ENCODE assay signal across 23 cellular contexts in the genomic region with DNA sequence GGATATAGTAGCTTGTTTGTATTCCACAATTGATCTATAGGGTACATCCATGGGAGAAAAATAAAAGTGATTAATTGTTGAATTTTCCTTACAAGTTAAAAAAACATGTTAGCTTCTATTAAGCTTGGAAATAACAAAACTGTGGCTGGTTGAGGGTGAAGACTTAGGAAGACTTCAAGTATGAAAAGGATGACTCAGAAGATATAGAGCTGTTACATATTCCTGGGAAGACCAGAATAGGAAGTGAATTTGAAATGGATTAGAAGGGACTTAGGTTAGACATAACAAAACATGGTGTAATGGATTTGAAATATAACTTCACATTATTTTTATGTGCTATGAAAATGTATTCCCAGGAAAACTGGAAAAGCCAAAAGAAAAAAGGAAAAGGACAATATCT.
"Had no signal": no experiment of that assay in that cellular context is flagged by ENCODE, and none has a peak within 500 bp of the region (broad histone marks: within the 10 kb centered on the region; RNA-seq: fewer than 3 reads in every experiment).

No MANE protein-coding gene starts in this region.

- H3K9me3 ChIP-seq: lower lobe of right lung, neutrophil, pancreas, psoas muscle, right atrium auricular region, suprapubic skin, transverse colon had no signal

- H3K4me3 Mint-ChIP-seq: activated naive CD8-positive, alpha-beta T cell; activated T-helper 17 cell treated with anti-CD3 and anti-CD28 coated beads, Interleukin-2, amount 50 U/mL, for 72 hours; natural killer cell treated with Interleukin-12 subunit alpha and Interleukin-12 subunit beta and Interleukin-15 and Interleukin-18, amount 100 ng/mL, for 72 hours; stimulated activated naive CD8-positive, alpha-beta T cell treated with anti-CD3 and anti-CD28 coated beads, Interleukin-15, amount 100 ng/mL, for 72 hours had no signal

- H3K4me1 Mint-ChIP-seq: activated T-helper 17 cell treated with anti-CD3 and anti-CD28 coated beads, Interleukin-2, amount 50 U/mL, for 72 hours; stimulated activated naive CD8-positive, alpha-beta T cell treated with anti-CD3 and anti-CD28 coated beads, Interleukin-15, amount 100 ng/mL, for 72 hours had no signal

- H3K4me3 ChIP-seq: cardiac muscle cell, lower lobe of right lung, pancreas, psoas muscle, right atrium auricular region, suprapubic skin, transverse colon had no signal

- H3K4me1 ChIP-seq: lower lobe of right lung, pancreas, psoas muscle, right atrium auricular region, suprapubic skin, transverse colon had no signal

- H3K27me3 ChIP-seq: cardiac muscle cell, neutrophil, right atrium auricular region, suprapubic skin, transverse colon had no signal

- H3K9me3 Mint-ChIP-seq: stimulated activated naive CD8-positive, alpha-beta T cell treated with anti-CD3 and anti-CD28 coated beads, Interleukin-15, amount 100 ng/mL, for 72 hours had no signal

- H3K36me3 ChIP-seq: cardiac muscle cell, lower lobe of right lung, neutrophil, pancreas, right atrium auricular region, suprapubic skin, transverse colon, WERI-Rb-1 had no signal

- H3K27me3 Mint-ChIP-seq: activated naive CD8-positive, alpha-beta T cell; activated T-helper 17 cell treated with anti-CD3 and anti-CD28 coated beads, Interleukin-2, amount 50 U/mL, for 72 hours; natural killer cell treated with Interleukin-12 subunit alpha and Interleukin-12 subunit beta and Interleukin-15 and Interleukin-18, amount 100 ng/mL, for 72 hours; stimulated activated naive CD8-positive, alpha-beta T cell treated with anti-CD3 and anti-CD28 coated beads, Interleukin-15, amount 100 ng/mL, for 72 hours had no signal

- H3K36me3 Mint-ChIP-seq: activated naive CD8-positive, alpha-beta T cell; natural killer cell treated with Interleukin-12 subunit alpha and Interleukin-12 subunit beta and Interleukin-15 and Interleukin-18, amount 100 ng/mL, for 72 hours had no signal

- DNase-seq: activated CD4-positive, alpha-beta T cell treated with anti-CD3 and anti-CD28 coated beads, Interleukin-2, amount 50 U/mL, for 1 hour; activated CD4-positive, CD25-positive, alpha-beta regulatory T cell treated with anti-CD3 and anti-CD28 coated beads, Interleukin-2, amount 50 U/mL, for 72 hours; activated T-cell treated with anti-CD3 and anti-CD28 coated beads, Interleukin-2, amount 50 U/mL, for 1 hour; amniotic stem cell; effector CD4-positive, alpha-beta T cell; erythroblast; foreskin melanocyte; lower lobe of right lung; midbrain; pancreas; psoas muscle; stimulated activated CD4-positive, alpha-beta T cell treated with anti-CD3 and anti-CD28 coated beads, Interleukin-1b, Interleukin-23, amount 100 ng/mL, for 48 hours; stimulated activated naive CD8-positive, alpha-beta T cell treated with anti-CD3 and anti-CD28 coated beads, Interleukin-15, amount 100 ng/mL, for 72 hours; T-helper 1 cell; transverse colon; WERI-Rb-1 had no signal

- H3K27ac Mint-ChIP-seq: activated naive CD8-positive, alpha-beta T cell; activated T-helper 17 cell treated with anti-CD3 and anti-CD28 coated beads, Interleukin-2, amount 50 U/mL, for 72 hours; natural killer cell treated with Interleukin-12 subunit alpha and Interleukin-12 subunit beta and Interleukin-15 and Interleukin-18, amount 100 ng/mL, for 72 hours; stimulated activated naive CD8-positive, alpha-beta T cell treated with anti-CD3 and anti-CD28 coated beads, Interleukin-15, amount 100 ng/mL, for 72 hours had no signal

- H3K27ac ChIP-seq: cardiac muscle cell, lower lobe of right lung, neutrophil, pancreas, psoas muscle, right atrium auricular region, suprapubic skin, transverse colon, WERI-Rb-1 had no signal
